9 cellular contexts compared by ENCODE assay signal in genomic region chr1:227574926-227575325, GRCh38.
"Had no signal": no experiment of that assay in that cellular context is flagged by ENCODE, and none has a peak within 500 bp of the region (broad histone marks: within the 10 kb centered on the region; RNA-seq: fewer than 3 reads in every experiment).

No MANE protein-coding gene starts in this region.

- H3K36me3 ChIP-seq: WERI-Rb-1 had no signal

- H3K27ac ChIP-seq: VCaP, WERI-Rb-1 had no signal

- ATAC-seq: activated CD4-positive, alpha-beta T cell treated with anti-CD3 and anti-CD28 coated beads for 36 hours; activated CD4-positive, CD25-positive, alpha-beta regulatory T cell treated with anti-CD3 and anti-CD28 coated beads, Interleukin-2, amount 50 U/mL, for 24 hours; activated CD8-positive, alpha-beta memory T cell treated with anti-CD3 and anti-CD28 coated beads, Interleukin-2, amount 10 ng/mL, durations not matched to agents 7 days and 5 days; activated CD8-positive, alpha-beta T cell treated with anti-CD3 and anti-CD28 coated beads for 36 hours; activated CD8-positive, alpha-beta T cell treated with anti-CD3 and anti-CD28 coated beads, Interleukin-2, amount 10 ng/mL, durations not matched to agents 7 days and 5 days; T-helper 17 cell; WTC11 had no signal
